2 cellular contexts compared by ENCODE assay signal in the genomic region with DNA sequence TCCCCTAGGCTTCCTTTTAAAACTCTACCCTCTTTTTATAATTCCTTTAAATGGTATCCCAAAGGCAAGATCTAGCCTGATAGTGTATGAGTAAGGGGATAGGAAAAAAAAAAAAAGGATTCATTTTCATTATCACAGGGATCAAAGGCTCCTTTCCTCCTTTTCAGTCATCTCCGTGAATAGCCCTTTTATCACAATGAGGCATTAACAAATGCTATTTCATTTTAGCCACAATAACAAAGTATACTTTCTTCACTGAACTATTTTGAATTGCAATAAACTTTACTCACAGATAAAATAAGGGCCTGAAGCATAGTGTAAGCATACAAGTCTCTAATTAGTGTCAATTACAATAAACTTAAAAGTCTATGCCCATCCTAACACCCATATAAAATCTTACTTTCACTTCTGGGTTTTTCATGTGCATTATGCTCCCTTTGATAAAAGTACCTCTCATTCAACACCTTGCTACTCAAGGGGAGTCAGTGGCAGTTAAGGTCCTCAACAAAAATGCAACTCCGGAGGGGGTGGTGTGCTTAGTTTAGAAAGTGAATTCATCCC.
TF ChIP-seq lines count a peak whose summit lies in the region.

No MANE protein-coding gene starts in this region.

TF ChIP-seq in HEK293, 187 proteins besides CTCF, POLR2A, EP300 and RAD21:
- TF ChIP-seq ZNF624 (tag by site-specific recombination; IDR thresholded peaks at IDR 0.05) (no peak), OSR2 (tag by site-specific recombination; IDR thresholded peaks at IDR 0.05) (peak; percentile 81), FEZF1 (tag by site-specific recombination; IDR thresholded peaks at IDR 0.05) (0 out of 2 replicates have a peak, but pooled peaks have one; percentile 6), TCF7L2 (IDR thresholded peaks at IDR 0.05; ENCODE audit: borderline replicate concordance, low read depth, low read length) (peak; percentile 57; the same call in 1 of the 2 replicates), WT1 (tag by site-specific recombination; IDR thresholded peaks at IDR 0.05) (peak; percentile 55; the same call in 1 of the 2 replicates), ZNF629 (tag by site-specific recombination; IDR thresholded peaks at IDR 0.05) (no peak)
- TF ChIP-seq, protein P1, sequence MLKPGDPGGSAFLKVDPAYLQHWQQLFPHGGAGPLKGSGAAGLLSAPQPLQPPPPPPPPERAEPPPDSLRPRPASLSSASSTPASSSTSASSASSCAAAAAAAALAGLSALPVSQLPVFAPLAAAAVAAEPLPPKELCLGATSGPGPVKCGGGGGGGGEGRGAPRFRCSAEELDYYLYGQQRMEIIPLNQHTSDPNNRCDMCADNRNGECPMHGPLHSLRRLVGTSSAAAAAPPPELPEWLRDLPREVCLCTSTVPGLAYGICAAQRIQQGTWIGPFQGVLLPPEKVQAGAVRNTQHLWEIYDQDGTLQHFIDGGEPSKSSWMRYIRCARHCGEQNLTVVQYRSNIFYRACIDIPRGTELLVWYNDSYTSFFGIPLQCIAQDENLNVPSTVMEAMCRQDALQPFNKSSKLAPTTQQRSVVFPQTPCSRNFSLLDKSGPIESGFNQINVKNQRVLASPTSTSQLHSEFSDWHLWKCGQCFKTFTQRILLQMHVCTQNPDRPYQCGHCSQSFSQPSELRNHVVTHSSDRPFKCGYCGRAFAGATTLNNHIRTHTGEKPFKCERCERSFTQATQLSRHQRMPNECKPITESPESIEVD (tag by site-specific recombination; IDR thresholded peaks at IDR 0.05) = peak; percentile 67

TF ChIP-seq in K562, 482 proteins besides CTCF, POLR2A, EP300 and RAD21:
- TF ChIP-seq, protein P2, sequence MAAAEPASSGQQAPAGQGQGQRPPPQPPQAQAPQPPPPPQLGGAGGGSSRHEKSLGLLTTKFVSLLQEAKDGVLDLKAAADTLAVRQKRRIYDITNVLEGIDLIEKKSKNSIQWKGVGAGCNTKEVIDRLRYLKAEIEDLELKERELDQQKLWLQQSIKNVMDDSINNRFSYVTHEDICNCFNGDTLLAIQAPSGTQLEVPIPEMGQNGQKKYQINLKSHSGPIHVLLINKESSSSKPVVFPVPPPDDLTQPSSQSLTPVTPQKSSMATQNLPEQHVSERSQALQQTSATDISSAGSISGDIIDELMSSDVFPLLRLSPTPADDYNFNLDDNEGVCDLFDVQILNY (CRISPR knock-in tag; IDR thresholded peaks at IDR 0.05) = no peak
- TF ChIP-seq MYC (IDR thresholded peaks at IDR 0.05; ENCODE audit: low read depth, low read length) = no peak
- no peak for TF ChIP-seq MYC (CRISPR knock-in tag; IDR thresholded peaks at IDR 0.05; ENCODE audit: borderline replicate concordance, low read depth)
- TF ChIP-seq, protein P3, sequence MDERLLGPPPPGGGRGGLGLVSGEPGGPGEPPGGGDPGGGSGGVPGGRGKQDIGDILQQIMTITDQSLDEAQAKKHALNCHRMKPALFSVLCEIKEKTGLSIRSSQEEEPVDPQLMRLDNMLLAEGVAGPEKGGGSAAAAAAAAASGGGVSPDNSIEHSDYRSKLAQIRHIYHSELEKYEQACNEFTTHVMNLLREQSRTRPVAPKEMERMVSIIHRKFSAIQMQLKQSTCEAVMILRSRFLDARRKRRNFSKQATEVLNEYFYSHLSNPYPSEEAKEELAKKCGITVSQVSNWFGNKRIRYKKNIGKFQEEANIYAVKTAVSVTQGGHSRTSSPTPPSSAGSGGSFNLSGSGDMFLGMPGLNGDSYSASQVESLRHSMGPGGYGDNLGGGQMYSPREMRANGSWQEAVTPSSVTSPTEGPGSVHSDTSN (CRISPR knock-in tag; IDR thresholded peaks at IDR 0.05; ENCODE audit: low read depth) = no peak
- TF ChIP-seq, protein P3 (tag; conservative IDR thresholded peaks at IDR 0.05; ENCODE audit: low read depth) = no peak
- TF ChIP-seq HMGN3 (IDR thresholded peaks at IDR 0.05; ENCODE audit: borderline replicate concordance, extremely low read depth, insufficient read length, low read depth, low read length) = no peak
- TF ChIP-seq ZNF584 (CRISPR knock-in tag; IDR thresholded peaks at IDR 0.05; ENCODE audit: low read depth) = no peak
- TF ChIP-seq, protein P4, sequence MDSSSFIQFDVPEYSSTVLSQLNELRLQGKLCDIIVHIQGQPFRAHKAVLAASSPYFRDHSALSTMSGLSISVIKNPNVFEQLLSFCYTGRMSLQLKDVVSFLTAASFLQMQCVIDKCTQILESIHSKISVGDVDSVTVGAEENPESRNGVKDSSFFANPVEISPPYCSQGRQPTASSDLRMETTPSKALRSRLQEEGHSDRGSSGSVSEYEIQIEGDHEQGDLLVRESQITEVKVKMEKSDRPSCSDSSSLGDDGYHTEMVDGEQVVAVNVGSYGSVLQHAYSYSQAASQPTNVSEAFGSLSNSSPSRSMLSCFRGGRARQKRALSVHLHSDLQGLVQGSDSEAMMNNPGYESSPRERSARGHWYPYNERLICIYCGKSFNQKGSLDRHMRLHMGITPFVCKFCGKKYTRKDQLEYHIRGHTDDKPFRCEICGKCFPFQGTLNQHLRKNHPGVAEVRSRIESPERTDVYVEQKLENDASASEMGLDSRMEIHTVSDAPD (CRISPR knock-in tag; IDR thresholded peaks at IDR 0.05) = no peak
- TF ChIP-seq TEAD4 (IDR thresholded peaks at IDR 0.05; ENCODE audit: low read length) = no peak
- TF ChIP-seq TEAD4 (CRISPR knock-in tag; IDR thresholded peaks at IDR 0.05; ENCODE audit: borderline replicate concordance) = no peak
- TF ChIP-seq RBM14 (IDR thresholded peaks at IDR 0.05; ENCODE audit: borderline replicate concordance, insufficient read depth, low read depth, low read length) = no peak
